Comparison of ENCODE assay signal across 38 cellular contexts in the genomic region with DNA sequence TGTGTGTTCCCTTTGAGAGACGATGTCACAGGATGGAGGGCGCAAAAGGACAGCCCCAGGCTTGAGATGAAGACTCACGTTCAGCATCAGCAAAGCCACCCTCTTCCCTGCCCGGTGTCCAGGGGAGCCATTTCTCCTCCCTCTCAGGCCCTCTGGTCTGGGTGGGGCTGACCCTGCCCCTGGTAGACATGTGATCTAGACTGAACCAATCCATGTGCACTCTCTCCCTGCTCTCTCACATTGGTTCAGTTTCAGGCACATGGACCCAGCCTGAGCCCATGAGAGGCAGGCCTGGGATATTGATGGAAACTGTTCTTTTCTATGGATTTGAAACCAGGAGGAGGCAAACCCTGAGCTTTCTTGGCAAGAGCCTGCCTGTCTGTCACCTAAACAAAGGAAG.
"Had no signal": no experiment of that assay in that cellular context is flagged by ENCODE, and none has a peak within 500 bp of the region (broad histone marks: within the 10 kb centered on the region; RNA-seq: fewer than 3 reads in every experiment).

No MANE protein-coding gene starts in this region.

- FAIRE-seq: bronchial epithelial cell, TTC549 had no signal

- H3K27ac ChIP-seq: ascending aorta, cardiac muscle cell, VCaP had no signal

- H3K9me3 ChIP-seq: ascending aorta had no signal

- H3K4me3 ChIP-seq: ascending aorta, cardiac muscle cell had no signal

- H3K4me1 Mint-ChIP-seq: activated CD4-positive, alpha-beta memory T cell treated with anti-CD3 and anti-CD28 coated beads, Interleukin-2, amount 10 ng/mL, durations not matched to agents 7 days and 5 days; activated CD4-positive, alpha-beta T cell treated with anti-CD3 and anti-CD28 coated beads for 36 hours; activated CD4-positive, alpha-beta T cell treated with anti-CD3 and anti-CD28 coated beads, Interleukin-2, amount 10 ng/mL, durations not matched to agents 7 days and 5 days; activated CD8-positive, alpha-beta memory T cell treated with anti-CD3 and anti-CD28 coated beads, Interleukin-2, amount 10 ng/mL, durations not matched to agents 7 days and 5 days; activated naive CD4-positive, alpha-beta T cell treated with anti-CD3 and anti-CD28 coated beads, Interleukin-2, amount 10 ng/mL, durations not matched to agents 7 days and 5 days; activated naive CD4-positive, alpha-beta T cell treated with anti-CD3 and anti-CD28 coated beads, Interleukin-2, amount 50 U/mL, for 24 hours; activated naive CD8-positive, alpha-beta T cell treated with anti-CD3 and anti-CD28 coated beads, Interleukin-2, amount 10 ng/mL, durations not matched to agents 7 days and 5 days; activated naive CD8-positive, alpha-beta T cell treated with anti-CD3 and anti-CD28 coated beads, Interleukin-2, amount 50 U/mL, for 24 hours; brain; central memory CD8-positive, alpha-beta T cell had no signal

- H3K36me3 Mint-ChIP-seq: activated CD8-positive, alpha-beta memory T cell treated with anti-CD3 and anti-CD28 coated beads, Interleukin-2, amount 10 ng/mL, durations not matched to agents 7 days and 5 days; activated naive CD4-positive, alpha-beta T cell treated with anti-CD3 and anti-CD28 coated beads, Interleukin-2, amount 10 ng/mL, durations not matched to agents 7 days and 5 days; activated naive CD4-positive, alpha-beta T cell treated with anti-CD3 and anti-CD28 coated beads, Interleukin-2, amount 50 U/mL, for 24 hours; activated naive CD8-positive, alpha-beta T cell; activated naive CD8-positive, alpha-beta T cell treated with anti-CD3 and anti-CD28 coated beads, Interleukin-2, amount 10 ng/mL, durations not matched to agents 7 days and 5 days; brain had no signal

- H3K27ac Mint-ChIP-seq: activated CD4-positive, alpha-beta memory T cell treated with anti-CD3 and anti-CD28 coated beads, Interleukin-2, amount 10 ng/mL, durations not matched to agents 7 days and 5 days; activated CD4-positive, alpha-beta T cell treated with anti-CD3 and anti-CD28 coated beads for 36 hours; activated CD4-positive, alpha-beta T cell treated with anti-CD3 and anti-CD28 coated beads, Interleukin-2, amount 10 ng/mL, durations not matched to agents 7 days and 5 days; activated CD8-positive, alpha-beta memory T cell treated with anti-CD3 and anti-CD28 coated beads, Interleukin-2, amount 10 ng/mL, durations not matched to agents 7 days and 5 days; activated CD8-positive, alpha-beta T cell treated with anti-CD3 and anti-CD28 coated beads, Interleukin-2, amount 10 ng/mL, durations not matched to agents 7 days and 5 days; activated naive CD4-positive, alpha-beta T cell treated with anti-CD3 and anti-CD28 coated beads, Interleukin-2, amount 10 ng/mL, durations not matched to agents 7 days and 5 days; activated naive CD4-positive, alpha-beta T cell treated with anti-CD3 and anti-CD28 coated beads, Interleukin-2, amount 50 U/mL, for 24 hours; activated naive CD8-positive, alpha-beta T cell; activated naive CD8-positive, alpha-beta T cell treated with anti-CD3 and anti-CD28 coated beads, Interleukin-2, amount 10 ng/mL, durations not matched to agents 7 days and 5 days; activated naive CD8-positive, alpha-beta T cell treated with anti-CD3 and anti-CD28 coated beads, Interleukin-2, amount 50 U/mL, for 24 hours; activated T-cell treated with anti-CD3 and anti-CD28 coated beads, Interleukin-2, amount 50 U/mL, for 24 hours; activated T-helper 2 cell treated with anti-CD3 and anti-CD28 coated beads, Interferon-gamma antibody, Interleukin-2, Interleukin-4, amounts not matched to agents 10 μg/mL and 5 μg/mL and 100 μg/mL, durations not matched to agents 14 hours and 24 hours and 36 hours; brain; T-helper 1 cell treated with Interleukin-12 subunit alpha and Interleukin-12 subunit beta and Interleukin-4 antibody, amounts not matched to agents 30 μg/mL and 1 μg/mL, for 36 hours; T-helper 2 cell treated with Interferon-gamma antibody and Interleukin-4, amounts not matched to agents 5 μg/mL and 100 μg/mL, for 36 hours had no signal

- H3K27me3 Mint-ChIP-seq: activated CD4-positive, alpha-beta memory T cell treated with anti-CD3 and anti-CD28 coated beads, Interleukin-2, amount 10 ng/mL, durations not matched to agents 7 days and 5 days; activated CD4-positive, alpha-beta T cell treated with anti-CD3 and anti-CD28 coated beads, Interleukin-2, amount 10 ng/mL, durations not matched to agents 7 days and 5 days; activated CD8-positive, alpha-beta memory T cell treated with anti-CD3 and anti-CD28 coated beads, Interleukin-2, amount 10 ng/mL, durations not matched to agents 7 days and 5 days; activated naive CD4-positive, alpha-beta T cell treated with anti-CD3 and anti-CD28 coated beads, Interleukin-2, amount 50 U/mL, for 24 hours; activated naive CD8-positive, alpha-beta T cell treated with anti-CD3 and anti-CD28 coated beads, Interleukin-2, amount 10 ng/mL, durations not matched to agents 7 days and 5 days; activated naive CD8-positive, alpha-beta T cell treated with anti-CD3 and anti-CD28 coated beads, Interleukin-2, amount 50 U/mL, for 24 hours had no signal

- DNase-seq: activated CD4-positive, alpha-beta memory T cell treated with anti-CD3 and anti-CD28 coated beads, Interleukin-2, amount 10 ng/mL, durations not matched to agents 7 days and 5 days; activated CD4-positive, alpha-beta T cell treated with anti-CD3 and anti-CD28 coated beads for 1 hour; activated CD4-positive, alpha-beta T cell treated with anti-CD3 and anti-CD28 coated beads for 36 hours; activated CD4-positive, alpha-beta T cell treated with anti-CD3 and anti-CD28 coated beads for 48 hours; activated CD4-positive, alpha-beta T cell treated with anti-CD3 and anti-CD28 coated beads, Interleukin-2, amount 10 ng/mL, durations not matched to agents 7 days and 5 days; activated CD4-positive, alpha-beta T cell treated with anti-CD3 and anti-CD28 coated beads, Interleukin-2, amount 50 U/mL, for 48 hours; activated CD4-positive, CD25-positive, alpha-beta regulatory T cell; activated CD8-positive, alpha-beta memory T cell treated with anti-CD3 and anti-CD28 coated beads for 24 hours; activated CD8-positive, alpha-beta memory T cell treated with anti-CD3 and anti-CD28 coated beads, Interleukin-2, amount 10 ng/mL, durations not matched to agents 7 days and 5 days; activated CD8-positive, alpha-beta memory T cell treated with anti-CD3 and anti-CD28 coated beads, Interleukin-2, amount 50 U/mL, for 48 hours; activated CD8-positive, alpha-beta T cell treated with anti-CD3 and anti-CD28 coated beads, Interleukin-2, amount 10 ng/mL, durations not matched to agents 7 days and 5 days; activated effector memory CD4-positive, alpha-beta T cell treated with Interleukin-2 at 50 U/mL for 16 hours; activated gamma-delta T cell; activated naive CD4-positive, alpha-beta T cell treated with anti-CD3 and anti-CD28 coated beads, Interleukin-2, amount 10 ng/mL, durations not matched to agents 7 days and 5 days; activated naive CD4-positive, alpha-beta T cell treated with Interleukin-2 at 50 U/mL for 16 hours; activated naive CD8-positive, alpha-beta T cell treated with anti-CD3 and anti-CD28 coated beads, Interleukin-2, amount 10 ng/mL, durations not matched to agents 7 days and 5 days; activated naive CD8-positive, alpha-beta T cell treated with anti-CD3 and anti-CD28 coated beads, Interleukin-2, amount 50 U/mL, for 24 hours; activated T-cell treated with anti-CD3 and anti-CD28 coated beads, Interleukin-2, amount 50 U/mL, for 24 hours; activated T-cell treated with anti-CD3 and anti-CD28 coated beads, Interleukin-2, amount 50 U/mL, for 48 hours; amygdala; anterior cingulate cortex; caudate nucleus; cerebellar nuclear complex; T-helper 2 cell; T-helper 9 cell had no signal

- H3K9me3 Mint-ChIP-seq: activated CD4-positive, alpha-beta memory T cell treated with anti-CD3 and anti-CD28 coated beads, Interleukin-2, amount 10 ng/mL, durations not matched to agents 7 days and 5 days; activated CD4-positive, alpha-beta T cell treated with anti-CD3 and anti-CD28 coated beads, Interleukin-2, amount 10 ng/mL, durations not matched to agents 7 days and 5 days; activated naive CD4-positive, alpha-beta T cell treated with anti-CD3 and anti-CD28 coated beads, Interleukin-2, amount 10 ng/mL, durations not matched to agents 7 days and 5 days; activated naive CD8-positive, alpha-beta T cell treated with anti-CD3 and anti-CD28 coated beads, Interleukin-2, amount 10 ng/mL, durations not matched to agents 7 days and 5 days; activated naive CD8-positive, alpha-beta T cell treated with anti-CD3 and anti-CD28 coated beads, Interleukin-2, amount 50 U/mL, for 24 hours; activated T-helper 2 cell treated with anti-CD3 and anti-CD28 coated beads, Interferon-gamma antibody, Interleukin-2, Interleukin-4, amounts not matched to agents 10 μg/mL and 5 μg/mL and 100 μg/mL, durations not matched to agents 14 hours and 24 hours and 36 hours; central memory CD8-positive, alpha-beta T cell; T-helper 1 cell treated with Interleukin-12 subunit alpha and Interleukin-12 subunit beta and Interleukin-4 antibody, amounts not matched to agents 30 μg/mL and 1 μg/mL, for 36 hours; T-helper 2 cell treated with Interferon-gamma antibody and Interleukin-4, amounts not matched to agents 5 μg/mL and 100 μg/mL, for 36 hours had no signal

- H3K4me1 ChIP-seq: ascending aorta had no signal

- H3K4me3 Mint-ChIP-seq: activated CD4-positive, alpha-beta memory T cell treated with anti-CD3 and anti-CD28 coated beads, Interleukin-2, amount 10 ng/mL, durations not matched to agents 7 days and 5 days; activated CD4-positive, alpha-beta T cell treated with anti-CD3 and anti-CD28 coated beads for 36 hours; activated CD4-positive, alpha-beta T cell treated with anti-CD3 and anti-CD28 coated beads, Interleukin-2, amount 10 ng/mL, durations not matched to agents 7 days and 5 days; activated CD8-positive, alpha-beta memory T cell treated with anti-CD3 and anti-CD28 coated beads, Interleukin-2, amount 10 ng/mL, durations not matched to agents 7 days and 5 days; activated CD8-positive, alpha-beta T cell treated with anti-CD3 and anti-CD28 coated beads, Interleukin-2, amount 10 ng/mL, durations not matched to agents 7 days and 5 days; activated naive CD4-positive, alpha-beta T cell treated with anti-CD3 and anti-CD28 coated beads, Interleukin-2, amount 10 ng/mL, durations not matched to agents 7 days and 5 days; activated naive CD4-positive, alpha-beta T cell treated with anti-CD3 and anti-CD28 coated beads, Interleukin-2, amount 50 U/mL, for 24 hours; activated naive CD8-positive, alpha-beta T cell; activated naive CD8-positive, alpha-beta T cell treated with anti-CD3 and anti-CD28 coated beads, Interleukin-2, amount 10 ng/mL, durations not matched to agents 7 days and 5 days; activated naive CD8-positive, alpha-beta T cell treated with anti-CD3 and anti-CD28 coated beads, Interleukin-2, amount 50 U/mL, for 24 hours; activated T-cell treated with anti-CD3 and anti-CD28 coated beads, Interleukin-2, amount 50 U/mL, for 24 hours; brain; central memory CD8-positive, alpha-beta T cell; T-helper 1 cell treated with Interleukin-12 subunit alpha and Interleukin-12 subunit beta and Interleukin-4 antibody, amounts not matched to agents 30 μg/mL and 1 μg/mL, for 36 hours; T-helper 2 cell treated with Interferon-gamma antibody and Interleukin-4, amounts not matched to agents 5 μg/mL and 100 μg/mL, for 36 hours had no signal

- H3K36me3 ChIP-seq: ascending aorta, cardiac muscle cell had no signal

- H3K27me3 ChIP-seq: ascending aorta, cardiac muscle cell had no signal

- ATAC-seq: activated CD4-positive, alpha-beta T cell treated with anti-CD3 and anti-CD28 coated beads for 36 hours; activated CD4-positive, CD25-positive, alpha-beta regulatory T cell treated with anti-CD3 and anti-CD28 coated beads, Interleukin-2, amount 50 U/mL, for 24 hours; activated CD8-positive, alpha-beta memory T cell treated with anti-CD3 and anti-CD28 coated beads, Interleukin-2, amount 10 ng/mL, durations not matched to agents 7 days and 5 days; activated CD8-positive, alpha-beta T cell treated with anti-CD3 and anti-CD28 coated beads, Interleukin-2, amount 10 ng/mL, durations not matched to agents 7 days and 5 days had no signal
